Comparison of ENCODE assay signal across 1 cellular context in genomic region chr13:44397766-44398223, GRCh38.
TF ChIP-seq lines count a peak whose summit lies in the region.

No MANE protein-coding gene starts in this region.

TF ChIP-seq in K562, 482 proteins besides CTCF, POLR2A, EP300 and RAD21 (continues in another document):
- no peak for TF ChIP-seq FOXP4 (CRISPR knock-in tag; IDR thresholded peaks at IDR 0.05; ENCODE audit: borderline replicate concordance)
- no peak for TF ChIP-seq ZNF445 (CRISPR knock-in tag; IDR thresholded peaks at IDR 0.05; ENCODE audit: low read depth)
- TF ChIP-seq, protein P1, sequence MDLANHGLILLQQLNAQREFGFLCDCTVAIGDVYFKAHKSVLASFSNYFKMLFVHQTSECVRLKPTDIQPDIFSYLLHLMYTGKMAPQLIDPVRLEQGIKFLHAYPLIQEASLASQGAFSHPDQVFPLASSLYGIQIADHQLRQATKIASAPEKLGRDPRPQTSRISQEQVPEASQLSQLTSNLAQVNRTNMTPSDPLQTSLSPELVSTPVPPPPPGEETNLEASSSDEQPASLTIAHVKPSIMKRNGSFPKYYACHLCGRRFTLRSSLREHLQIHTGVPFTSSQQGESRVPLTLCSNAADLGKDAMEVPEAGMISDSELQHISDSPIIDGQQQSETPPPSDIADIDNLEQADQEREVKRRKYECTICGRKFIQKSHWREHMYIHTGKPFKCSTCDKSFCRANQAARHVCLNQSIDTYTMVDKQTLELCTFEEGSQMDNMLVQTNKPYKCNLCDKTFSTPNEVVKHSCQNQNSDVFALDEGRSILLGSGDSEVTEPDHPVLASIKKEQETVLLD (IDR thresholded peaks at IDR 0.05): no peak
- TF ChIP-seq SP2 (IDR thresholded peaks at IDR 0.05; ENCODE audit: extremely low read depth, low read depth, low read length, poor library complexity, severe bottlenecking): no peak
- TF ChIP-seq, protein P2, sequence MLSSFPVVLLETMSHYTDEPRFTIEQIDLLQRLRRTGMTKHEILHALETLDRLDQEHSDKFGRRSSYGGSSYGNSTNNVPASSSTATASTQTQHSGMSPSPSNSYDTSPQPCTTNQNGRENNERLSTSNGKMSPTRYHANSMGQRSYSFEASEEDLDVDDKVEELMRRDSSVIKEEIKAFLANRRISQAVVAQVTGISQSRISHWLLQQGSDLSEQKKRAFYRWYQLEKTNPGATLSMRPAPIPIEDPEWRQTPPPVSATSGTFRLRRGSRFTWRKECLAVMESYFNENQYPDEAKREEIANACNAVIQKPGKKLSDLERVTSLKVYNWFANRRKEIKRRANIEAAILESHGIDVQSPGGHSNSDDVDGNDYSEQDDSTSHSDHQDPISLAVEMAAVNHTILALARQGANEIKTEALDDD (IDR thresholded peaks at IDR 0.05): no peak
- no peak for TF ChIP-seq ZNF717 (CRISPR knock-in tag; IDR thresholded peaks at IDR 0.05)
- TF ChIP-seq, protein P3, sequence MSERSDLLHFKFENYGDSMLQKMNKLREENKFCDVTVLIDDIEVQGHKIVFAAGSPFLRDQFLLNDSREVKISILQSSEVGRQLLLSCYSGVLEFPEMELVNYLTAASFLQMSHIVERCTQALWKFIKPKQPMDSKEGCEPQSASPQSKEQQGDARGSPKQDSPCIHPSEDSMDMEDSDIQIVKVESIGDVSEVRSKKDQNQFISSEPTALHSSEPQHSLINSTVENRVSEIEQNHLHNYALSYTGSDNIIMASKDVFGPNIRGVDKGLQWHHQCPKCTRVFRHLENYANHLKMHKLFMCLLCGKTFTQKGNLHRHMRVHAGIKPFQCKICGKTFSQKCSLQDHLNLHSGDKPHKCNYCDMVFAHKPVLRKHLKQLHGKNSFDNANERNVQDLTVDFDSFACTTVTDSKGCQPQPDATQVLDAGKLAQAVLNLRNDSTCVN (CRISPR knock-in tag; IDR thresholded peaks at IDR 0.05): no peak
- TF ChIP-seq SRSF7 (optimal IDR thresholded peaks at IDR 0.05; ENCODE audit: low read depth, low read length): no peak
- TF ChIP-seq, protein P4, sequence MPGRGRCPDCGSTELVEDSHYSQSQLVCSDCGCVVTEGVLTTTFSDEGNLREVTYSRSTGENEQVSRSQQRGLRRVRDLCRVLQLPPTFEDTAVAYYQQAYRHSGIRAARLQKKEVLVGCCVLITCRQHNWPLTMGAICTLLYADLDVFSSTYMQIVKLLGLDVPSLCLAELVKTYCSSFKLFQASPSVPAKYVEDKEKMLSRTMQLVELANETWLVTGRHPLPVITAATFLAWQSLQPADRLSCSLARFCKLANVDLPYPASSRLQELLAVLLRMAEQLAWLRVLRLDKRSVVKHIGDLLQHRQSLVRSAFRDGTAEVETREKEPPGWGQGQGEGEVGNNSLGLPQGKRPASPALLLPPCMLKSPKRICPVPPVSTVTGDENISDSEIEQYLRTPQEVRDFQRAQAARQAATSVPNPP (IDR thresholded peaks at IDR 0.05; ENCODE audit: borderline replicate concordance, insufficient read depth, insufficient read length): no peak
- TF ChIP-seq MCM7 (IDR thresholded peaks at IDR 0.05): no peak
- no peak for TF ChIP-seq ZNF24 (IDR thresholded peaks at IDR 0.05)
- no peak for TF ChIP-seq SRF (CRISPR knock-in tag; IDR thresholded peaks at IDR 0.05)
- TF ChIP-seq ZNF780A (CRISPR knock-in tag; IDR thresholded peaks at IDR 0.05): no peak
- TF ChIP-seq ZFP1 (CRISPR knock-in tag; IDR thresholded peaks at IDR 0.05): no peak
- TF ChIP-seq ARID2 (IDR thresholded peaks at IDR 0.05): no peak
- no peak for TF ChIP-seq ZNF282 (CRISPR knock-in tag; IDR thresholded peaks at IDR 0.05)
- TF ChIP-seq ZNF408 (CRISPR knock-in tag; IDR thresholded peaks at IDR 0.05; ENCODE audit: low read depth): no peak
- no peak; the same call in 1 of the 2 replicates for TF ChIP-seq ZBED1 (IDR thresholded peaks at IDR 0.05)
- TF ChIP-seq HOMEZ (CRISPR knock-in tag; IDR thresholded peaks at IDR 0.05): no peak
- no peak for TF ChIP-seq CHCHD3 (CRISPR knock-in tag; IDR thresholded peaks at IDR 0.05)
- TF ChIP-seq TFAM (CRISPR knock-in tag; conservative IDR thresholded peaks at IDR 0.05): no peak
- TF ChIP-seq FOXO4 (CRISPR knock-in tag; IDR thresholded peaks at IDR 0.05): no peak
- TF ChIP-seq ILF3 (IDR thresholded peaks at IDR 0.05; ENCODE audit: borderline replicate concordance): no peak
- no peak for TF ChIP-seq KLF6 (CRISPR knock-in tag; IDR thresholded peaks at IDR 0.05; ENCODE audit: borderline replicate concordance)
- no peak for TF ChIP-seq EGR1 (conservative IDR thresholded peaks at IDR 0.05)
- TF ChIP-seq PHB2 (IDR thresholded peaks at IDR 0.05; ENCODE audit: low read depth): peak; percentile 94
- TF ChIP-seq, protein P5, sequence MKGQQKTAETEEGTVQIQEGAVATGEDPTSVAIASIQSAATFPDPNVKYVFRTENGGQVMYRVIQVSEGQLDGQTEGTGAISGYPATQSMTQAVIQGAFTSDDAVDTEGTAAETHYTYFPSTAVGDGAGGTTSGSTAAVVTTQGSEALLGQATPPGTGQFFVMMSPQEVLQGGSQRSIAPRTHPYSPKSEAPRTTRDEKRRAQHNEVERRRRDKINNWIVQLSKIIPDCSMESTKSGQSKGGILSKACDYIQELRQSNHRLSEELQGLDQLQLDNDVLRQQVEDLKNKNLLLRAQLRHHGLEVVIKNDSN (CRISPR knock-in tag; IDR thresholded peaks at IDR 0.05): no peak
- TF ChIP-seq ZBTB5 (IDR thresholded peaks at IDR 0.05): no peak
- no peak for TF ChIP-seq CBX8 (IDR thresholded peaks at IDR 0.05; ENCODE audit: borderline replicate concordance, extremely low read depth, low read depth, low read length, poor library complexity, severe bottlenecking)
- TF ChIP-seq GATA2 (CRISPR knock-in tag; IDR thresholded peaks at IDR 0.05): peak; percentile 92
- TF ChIP-seq ZNF444 (CRISPR knock-in tag; IDR thresholded peaks at IDR 0.05): no peak
- TF ChIP-seq, protein P6, sequence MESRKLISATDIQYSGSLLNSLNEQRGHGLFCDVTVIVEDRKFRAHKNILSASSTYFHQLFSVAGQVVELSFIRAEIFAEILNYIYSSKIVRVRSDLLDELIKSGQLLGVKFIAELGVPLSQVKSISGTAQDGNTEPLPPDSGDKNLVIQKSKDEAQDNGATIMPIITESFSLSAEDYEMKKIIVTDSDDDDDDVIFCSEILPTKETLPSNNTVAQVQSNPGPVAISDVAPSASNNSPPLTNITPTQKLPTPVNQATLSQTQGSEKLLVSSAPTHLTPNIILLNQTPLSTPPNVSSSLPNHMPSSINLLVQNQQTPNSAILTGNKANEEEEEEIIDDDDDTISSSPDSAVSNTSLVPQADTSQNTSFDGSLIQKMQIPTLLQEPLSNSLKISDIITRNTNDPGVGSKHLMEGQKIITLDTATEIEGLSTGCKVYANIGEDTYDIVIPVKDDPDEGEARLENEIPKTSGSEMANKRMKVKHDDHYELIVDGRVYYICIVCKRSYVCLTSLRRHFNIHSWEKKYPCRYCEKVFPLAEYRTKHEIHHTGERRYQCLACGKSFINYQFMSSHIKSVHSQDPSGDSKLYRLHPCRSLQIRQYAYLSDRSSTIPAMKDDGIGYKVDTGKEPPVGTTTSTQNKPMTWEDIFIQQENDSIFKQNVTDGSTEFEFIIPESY (CRISPR knock-in tag; IDR thresholded peaks at IDR 0.05): no peak
- TF ChIP-seq CC2D1A (IDR thresholded peaks at IDR 0.05): peak; percentile 94; the same call in 1 of the 2 replicates
- TF ChIP-seq, protein P7, sequence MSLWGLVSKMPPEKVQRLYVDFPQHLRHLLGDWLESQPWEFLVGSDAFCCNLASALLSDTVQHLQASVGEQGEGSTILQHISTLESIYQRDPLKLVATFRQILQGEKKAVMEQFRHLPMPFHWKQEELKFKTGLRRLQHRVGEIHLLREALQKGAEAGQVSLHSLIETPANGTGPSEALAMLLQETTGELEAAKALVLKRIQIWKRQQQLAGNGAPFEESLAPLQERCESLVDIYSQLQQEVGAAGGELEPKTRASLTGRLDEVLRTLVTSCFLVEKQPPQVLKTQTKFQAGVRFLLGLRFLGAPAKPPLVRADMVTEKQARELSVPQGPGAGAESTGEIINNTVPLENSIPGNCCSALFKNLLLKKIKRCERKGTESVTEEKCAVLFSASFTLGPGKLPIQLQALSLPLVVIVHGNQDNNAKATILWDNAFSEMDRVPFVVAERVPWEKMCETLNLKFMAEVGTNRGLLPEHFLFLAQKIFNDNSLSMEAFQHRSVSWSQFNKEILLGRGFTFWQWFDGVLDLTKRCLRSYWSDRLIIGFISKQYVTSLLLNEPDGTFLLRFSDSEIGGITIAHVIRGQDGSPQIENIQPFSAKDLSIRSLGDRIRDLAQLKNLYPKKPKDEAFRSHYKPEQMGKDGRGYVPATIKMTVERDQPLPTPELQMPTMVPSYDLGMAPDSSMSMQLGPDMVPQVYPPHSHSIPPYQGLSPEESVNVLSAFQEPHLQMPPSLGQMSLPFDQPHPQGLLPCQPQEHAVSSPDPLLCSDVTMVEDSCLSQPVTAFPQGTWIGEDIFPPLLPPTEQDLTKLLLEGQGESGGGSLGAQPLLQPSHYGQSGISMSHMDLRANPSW (CRISPR knock-in tag; IDR thresholded peaks at IDR 0.05): no peak
- no peak for TF ChIP-seq THRA (IDR thresholded peaks at IDR 0.05)
- no peak for TF ChIP-seq RAD51 (IDR thresholded peaks at IDR 0.05; ENCODE audit: borderline replicate concordance, low read depth)
- no peak for TF ChIP-seq SMC3 (conservative IDR thresholded peaks at IDR 0.05; ENCODE audit: insufficient read depth, low read depth, low read length)
- no peak for TF ChIP-seq MCM5 (IDR thresholded peaks at IDR 0.05; ENCODE audit: low read depth)
- peak; percentile 93 for TF ChIP-seq ZNF316 (IDR thresholded peaks at IDR 0.05)
- TF ChIP-seq TGIF2 (CRISPR knock-in tag; IDR thresholded peaks at IDR 0.05): no peak
- no peak for TF ChIP-seq PRMT5 (CRISPR knock-in tag; IDR thresholded peaks at IDR 0.05)
- no peak for TF ChIP-seq ZNF232 (CRISPR knock-in tag; IDR thresholded peaks at IDR 0.05)
- TF ChIP-seq ZNF263 (CRISPR knock-in tag; IDR thresholded peaks at IDR 0.05; ENCODE audit: borderline replicate concordance): no peak
- TF ChIP-seq TAF7 (tag; IDR thresholded peaks at IDR 0.05): no peak
- peak; percentile 68 to 73; a peak in 2 of 4 replicates for TF ChIP-seq ARNT (IDR thresholded peaks at IDR 0.05)
- TF ChIP-seq ZNF551 (CRISPR knock-in tag; IDR thresholded peaks at IDR 0.05): no peak
- no peak for TF ChIP-seq PCBP2 (IDR thresholded peaks at IDR 0.05; ENCODE audit: low read depth, low read length, poor library complexity, severe bottlenecking)
- peak; percentile 39; the same call in 1 of the 2 replicates for TF ChIP-seq MAFK (IDR thresholded peaks at IDR 0.05; ENCODE audit: low read length)
- TF ChIP-seq FOSL1 (tag; conservative IDR thresholded peaks at IDR 0.05): peak; percentile 64
